ENCODE assay signal across 8 cellular contexts in the genomic region with DNA sequence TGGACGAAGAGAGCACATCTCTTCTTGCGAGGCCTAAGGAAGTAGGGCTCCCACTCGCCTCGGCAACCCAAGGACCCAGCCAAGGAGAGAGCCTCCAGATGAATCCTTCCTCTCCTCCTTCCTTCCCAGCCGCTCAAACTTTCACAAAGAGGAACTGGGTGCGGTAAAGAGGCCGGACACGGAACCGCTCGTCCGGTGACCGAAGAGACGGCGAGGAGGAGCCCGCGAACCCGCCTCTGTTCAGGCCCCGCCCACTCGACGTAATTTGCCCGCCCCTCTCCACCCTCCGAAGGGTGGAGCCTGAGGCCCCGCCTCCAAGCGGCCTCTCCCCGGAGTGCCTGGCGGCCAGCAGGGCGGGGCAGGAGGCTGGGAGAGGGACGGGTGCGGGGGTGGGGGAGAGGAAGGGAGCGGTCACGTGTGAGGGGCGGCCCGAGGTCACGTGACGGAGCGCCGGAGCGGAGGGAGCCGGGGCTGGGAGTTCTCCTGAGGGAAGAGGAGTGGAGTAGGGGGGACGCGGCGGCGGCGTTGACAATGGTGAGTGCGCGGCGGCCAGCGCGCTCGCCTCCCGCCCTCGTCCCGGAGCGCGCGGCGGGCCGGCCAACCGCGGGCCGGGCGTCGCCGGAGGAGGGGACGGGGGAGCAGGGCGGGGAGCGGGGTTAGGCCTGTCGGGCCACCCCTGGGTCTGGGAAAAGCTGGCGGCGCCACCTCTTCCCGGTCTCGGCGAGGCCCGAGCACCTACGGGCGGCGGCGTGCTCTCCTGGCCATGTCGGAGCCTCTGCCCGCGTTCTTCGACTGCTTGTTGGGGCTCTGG. TPM values are rescaled to one million over a fixed set of nuclear protein-coding genes. Genes with fewer than 3 reads are reported as not detected.
A peak's percentile ranks its signal among the peaks of the same experiment; 100 is the strongest.
DNase-seq lines count a peak whose midpoint lies in the region; ATAC-seq and TF ChIP-seq lines count a peak whose summit lies in the region.

A gene (plus strand): TSS at position 432 of the 811 bp plus-strand sequence. CDS start 100 bp downstream, at position 532.

- no peaks in the 10 kb centered on the region for H3K27me3 Mint-ChIP-seq in activated naive CD4-positive, alpha-beta T cell treated with anti-CD3 and anti-CD28 coated beads, Interleukin-2, amount 50 U/mL, for 24 hours

- peak within 1 kb of the TSS; percentile 95 for H3K27ac Mint-ChIP-seq in activated naive CD4-positive, alpha-beta T cell treated with anti-CD3 and anti-CD28 coated beads, Interleukin-2, amount 50 U/mL, for 24 hours

- peak; percentile 70 for TF ChIP-seq CTCF in GM10266 (IDR thresholded peaks at IDR 0.05; ENCODE audit: control insufficient read depth, insufficient read depth, low read depth, missing control alignments)

- H3K27ac ChIP-seq in temporal lobe (ENCODE audit: low read depth, low read length), result peak within 1 kb of the TSS; percentile 89

- DNase-seq in GM10266 (ENCODE audit: extremely low spot score) (peak; percentile 99), NCI-H1092 (lab: John Stamatoyannopoulos, UW) (peak; percentile 94), globus pallidus (ENCODE audit: low spot score) (peak; percentile 99), occipital lobe (lab: John Stamatoyannopoulos, UW) (peak; percentile 100)

- H3K9me3 Mint-ChIP-seq in activated naive CD4-positive, alpha-beta T cell treated with anti-CD3 and anti-CD28 coated beads, Interleukin-2, amount 50 U/mL, for 24 hours, result no peaks in the 10 kb centered on the region

- peak; percentile 89 for ATAC-seq in HG02610 (IDR thresholded peaks at IDR 0.05; ENCODE audit: unreplicated experiment)
- peak; percentile 90 for ATAC-seq in SK-N-SH treated with all-trans-retinoic acid at 6 μM for 48 hours

- peaks cover 32% of the 10 kb centered on the region for H3K4me1 Mint-ChIP-seq in activated naive CD4-positive, alpha-beta T cell treated with anti-CD3 and anti-CD28 coated beads, Interleukin-2, amount 50 U/mL, for 24 hours

- H3K36me3 Mint-ChIP-seq in activated naive CD4-positive, alpha-beta T cell treated with anti-CD3 and anti-CD28 coated beads, Interleukin-2, amount 50 U/mL, for 24 hours, result no peaks in the 10 kb centered on the region

- H3K4me3 Mint-ChIP-seq in activated naive CD4-positive, alpha-beta T cell treated with anti-CD3 and anti-CD28 coated beads, Interleukin-2, amount 50 U/mL, for 24 hours, result peak within 1 kb of the TSS; percentile 93

TF ChIP-seq in SK-N-SH treated with all-trans-retinoic acid at 6 μM for 48 hours, 23 proteins besides CTCF, POLR2A, EP300 and RAD21:
- TF ChIP-seq, protein P1, sequence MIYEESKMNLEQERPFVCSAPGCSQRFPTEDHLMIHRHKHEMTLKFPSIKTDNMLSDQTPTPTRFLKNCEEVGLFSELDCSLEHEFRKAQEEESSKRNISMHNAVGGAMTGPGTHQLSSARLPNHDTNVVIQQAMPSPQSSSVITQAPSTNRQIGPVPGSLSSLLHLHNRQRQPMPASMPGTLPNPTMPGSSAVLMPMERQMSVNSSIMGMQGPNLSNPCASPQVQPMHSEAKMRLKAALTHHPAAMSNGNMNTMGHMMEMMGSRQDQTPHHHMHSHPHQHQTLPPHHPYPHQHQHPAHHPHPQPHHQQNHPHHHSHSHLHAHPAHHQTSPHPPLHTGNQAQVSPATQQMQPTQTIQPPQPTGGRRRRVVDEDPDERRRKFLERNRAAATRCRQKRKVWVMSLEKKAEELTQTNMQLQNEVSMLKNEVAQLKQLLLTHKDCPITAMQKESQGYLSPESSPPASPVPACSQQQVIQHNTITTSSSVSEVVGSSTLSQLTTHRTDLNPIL (CRISPR knock-in tag; IDR thresholded peaks at IDR 0.05; ENCODE audit: low read depth), result no peak
- TF ChIP-seq ZC3H10 (CRISPR knock-in tag; IDR thresholded peaks at IDR 0.05), result peak; percentile 14; the same call in 1 of the 2 replicates
- TF ChIP-seq PPARA (CRISPR knock-in tag; IDR thresholded peaks at IDR 0.05; ENCODE audit: borderline replicate concordance), result no peak
- peak; percentile 79 for TF ChIP-seq ARNTL (CRISPR knock-in tag; IDR thresholded peaks at IDR 0.05; ENCODE audit: borderline replicate concordance, low read depth)

RNA-seq across cellular contexts. Expression of the gene that starts here (rescaled TPM):
- 56.6 TPM for total RNA-seq in occipital lobe
- total RNA-seq in temporal lobe, result 60.7 TPM

Comparison
In these comparisons a context has a peak if more than half of its experiments do, and no peak if none do; other contexts are left out.
1. Peak in every context shown above with its lines: DNase-seq, ATAC-seq and H3K27ac ChIP-seq.